ENCODE assay signal across 9 cellular contexts in genomic region chr1:26531651-26532131, GRCh38. TPM values are rescaled to one million over a fixed set of nuclear protein-coding genes. Genes with fewer than 3 reads are reported as not detected.
DNase-seq lines count a peak whose midpoint lies in the region; ATAC-seq, FAIRE-seq and TF ChIP-seq lines count a peak whose summit lies in the region.
"Had no signal": no experiment of that assay in that cellular context is flagged by ENCODE, and none has a peak within 500 bp of the region (broad histone marks: within the 10 kb centered on the region; RNA-seq: fewer than 3 reads in every experiment).

No MANE protein-coding gene starts in this region.

- no peak for TF ChIP-seq CTCF in HFF-Myc (IDR thresholded peaks at IDR 0.05; ENCODE audit: low read depth, low read length, missing control alignments)
- no peak for TF ChIP-seq CTCF in Panc1 (IDR thresholded peaks at IDR 0.05)
- TF ChIP-seq CTCF in glutamatergic neuron (IDR thresholded peaks at IDR 0.05; ENCODE audit: partially characterized antibody, unreplicated experiment), result no peak

- 0 out of 2 replicates have a peak overlapping the region, but pooled peaks have one; percentile 5 for H3K4me3 ChIP-seq in HFF-Myc (replicated peaks; ENCODE audit: low read depth, low read length)
- peak overlapping the region; percentile 79 to 90 for H3K4me3 ChIP-seq in Panc1 (ENCODE audit: low read depth in 2 of 2, low read length in 2 of 2)
- H3K4me3 ChIP-seq in iPS-20b (ENCODE audit: low read length), result peak overlapping the region; percentile 85
- peak overlapping the region in 1 of 2 donors; percentile 50 for H3K4me3 ChIP-seq in small intestine (ENCODE audit: low read depth in 1 of 2, low read length in 2 of 2)

- H3K4me1 ChIP-seq in Panc1 (ENCODE audit: control insufficient read depth, insufficient read depth, low read length) (peaks cover 24% of the 10 kb centered on the region), iPS-20b (ENCODE audit: insufficient read depth, low read length) (peaks cover 14% of the 10 kb centered on the region; the same call in 1 of the 2 replicates), small intestine (ENCODE audit: control insufficient read depth in 2 of 2, insufficient read depth in 1 of 2, low read depth in 1 of 2, low read length in 1 of 2) (peaks cover 9% of the 10 kb centered on the region in 2 donors)

- 19 to 69% (median 53%) methylated on average over 12 of the region's 12 CpGs for WGBS in small intestine, 3 donors

- intact Hi-C loops in Panc1 (cut with micrococcal nuclease; ENCODE audit: unreplicated experiment), result loop anchor here (10.0 kb wide), 1 partner anchor 57 kb away; the partner anchor contains the start of gene HMGN2

- H3K36me3 ChIP-seq in Panc1 (ENCODE audit: control insufficient read depth, insufficient read depth, low read length), result no peaks in the 10 kb centered on the region; the same call in 1 of the 2 replicates
- no peaks in the 10 kb centered on the region for H3K36me3 ChIP-seq in iPS-20b (ENCODE audit: insufficient read depth, low read depth, low read length)
- no peaks in the 10 kb centered on the region for H3K36me3 ChIP-seq in small intestine (ENCODE audit: control insufficient read depth in 2 of 2, insufficient read depth in 2 of 2, low read length in 2 of 2)

- H3K27ac Mint-ChIP-seq in glutamatergic neuron (ENCODE audit: unreplicated experiment), result no peak overlapping the region

- no peaks in the 10 kb centered on the region for H3K36me3 Mint-ChIP-seq in glutamatergic neuron (ENCODE audit: unreplicated experiment)

- DNase-seq in HFF-Myc (ENCODE audit: extremely low read depth, low read depth), result no peak
- DNase-seq in Panc1 (ENCODE audit: low read depth, low spot score), result no peak
- peak; percentile 66 for DNase-seq in small intestine
- no peak for DNase-seq in SW 1271 (lab: John Stamatoyannopoulos, UW)
- no peak for DNase-seq in glutamatergic neuron
- DNase-seq in NCI-H748 treated with DMSO at 0.1 percent for 48 hours (lab: John Stamatoyannopoulos, UW), result no peak
- DNase-seq: effector CD4-positive, alpha-beta T cell had no signal

- no peaks in the 10 kb centered on the region for H3K9me3 ChIP-seq in Panc1 (ENCODE audit: control insufficient read depth, insufficient read depth, low read depth, low read length)
- no peaks in the 10 kb centered on the region for H3K9me3 ChIP-seq in iPS-20b (ENCODE audit: insufficient read depth, low read depth, low read length)
- H3K9me3 ChIP-seq in small intestine (ENCODE audit: control insufficient read depth, low read depth), result no peaks in the 10 kb centered on the region

- ATAC-seq in Panc1 (no peak), HG03135 (IDR thresholded peaks at IDR 0.05; ENCODE audit: unreplicated experiment) (no peak)

- CTCF ChIA-PET in Panc1 (lab: Charles Lee), result interaction anchor here (0.6 to 1.0 kb wide), 2 partner anchors 31 to 117 kb away, joined by 4 read pairs; no protein-coding TSS in a partner anchor

- H3K9me3 Mint-ChIP-seq in glutamatergic neuron (ENCODE audit: unreplicated experiment), result peaks cover 1% of the 10 kb centered on the region

- H3K4me3 Mint-ChIP-seq in glutamatergic neuron (ENCODE audit: unreplicated experiment), result no peak overlapping the region

- POLR2A ChIA-PET in Panc1 (lab: Charles Lee), result interaction anchor here (1.7 kb wide), 1 partner anchor 30 kb away, joined by 5 read pairs; no protein-coding TSS in a partner anchor

- no peak for FAIRE-seq in small intestine (lab: Jason Lieb, UNC)

- H3K27ac ChIP-seq in Panc1 (ENCODE audit: low read length), result peak overlapping the region; percentile 92
- H3K27ac ChIP-seq in iPS-20b (ENCODE audit: low read length), result peak overlapping the region; percentile 5
- H3K27ac ChIP-seq in small intestine (ENCODE audit: low read depth in 1 of 2, low read length in 1 of 2), result peak overlapping the region; percentile 92 to 100

- H3K9ac ChIP-seq in iPS-20b (ENCODE audit: low read depth, low read length), result peak overlapping the region; percentile 52; the same call in 1 of the 2 replicates

- BruUV-seq in Panc1 (replicated peaks; lab: Mats Ljungman, UMichigan), result no TSS peak

- H3K27me3 ChIP-seq in Panc1 (ENCODE audit: control insufficient read depth, insufficient read depth, low read length) (no peaks in the 10 kb centered on the region), iPS-20b (ENCODE audit: insufficient read depth, low read length) (peaks cover 6% of the 10 kb centered on the region; the same call in 1 of the 2 replicates), small intestine (ENCODE audit: control insufficient read depth in 2 of 2, insufficient read depth in 2 of 2, low read length in 2 of 2) (no peaks in the 10 kb centered on the region)

- no peaks in the 10 kb centered on the region for H3K4me1 Mint-ChIP-seq in glutamatergic neuron (ENCODE audit: low read depth, unreplicated experiment)

- in situ Hi-C loops in Panc1 (cut with HindIII; ENCODE audit: low pct_unique_long_range_greater_than_20kb, low sequenced_read_pairs), result no loop called here

- H3K27me3 Mint-ChIP-seq in glutamatergic neuron (ENCODE audit: unreplicated experiment), result peaks cover 7% of the 10 kb centered on the region

RNA-seq across cellular contexts. Expression of gene RPS6KA1, which starts 2.1 kb away (rescaled TPM):
- total RNA-seq in Panc1 (2021; ENCODE audit: unreplicated experiment) (44.0 TPM), glutamatergic neuron (ENCODE audit: unreplicated experiment) (10.8 TPM)
- polyA plus RNA-seq in Panc1 (2012; ENCODE audit: insufficient read length), result 32.1 TPM
- polyA plus RNA-seq in small intestine, result 100 to 1,000 TPM in 2 of 3 donors, 10 to 100 TPM in 1; 60.9 to 223 (median 178) TPM

RNA-seq across cellular contexts. Expression of gene HMGN2, which starts 59.5 kb away (rescaled TPM):
- 496 TPM for total RNA-seq in Panc1 (2021; ENCODE audit: unreplicated experiment)
- polyA plus RNA-seq in Panc1 (2012; ENCODE audit: insufficient read length), result 726 TPM
- 100 to 1,000 TPM; 231 to 855 (median 321) TPM for polyA plus RNA-seq in small intestine
- total RNA-seq in glutamatergic neuron (ENCODE audit: unreplicated experiment), result 187 TPM

Comparison
In these comparisons a context has a peak if more than half of its experiments do, and no peak if none do; other contexts are left out.
1. H3K27ac ChIP-seq: peak in every context shown above with its lines; median percentile 96 in small intestine; 92 in Panc1; 5 in iPS-20b.